Comparison of ENCODE assay signal across 9 cellular contexts in the genomic region with DNA sequence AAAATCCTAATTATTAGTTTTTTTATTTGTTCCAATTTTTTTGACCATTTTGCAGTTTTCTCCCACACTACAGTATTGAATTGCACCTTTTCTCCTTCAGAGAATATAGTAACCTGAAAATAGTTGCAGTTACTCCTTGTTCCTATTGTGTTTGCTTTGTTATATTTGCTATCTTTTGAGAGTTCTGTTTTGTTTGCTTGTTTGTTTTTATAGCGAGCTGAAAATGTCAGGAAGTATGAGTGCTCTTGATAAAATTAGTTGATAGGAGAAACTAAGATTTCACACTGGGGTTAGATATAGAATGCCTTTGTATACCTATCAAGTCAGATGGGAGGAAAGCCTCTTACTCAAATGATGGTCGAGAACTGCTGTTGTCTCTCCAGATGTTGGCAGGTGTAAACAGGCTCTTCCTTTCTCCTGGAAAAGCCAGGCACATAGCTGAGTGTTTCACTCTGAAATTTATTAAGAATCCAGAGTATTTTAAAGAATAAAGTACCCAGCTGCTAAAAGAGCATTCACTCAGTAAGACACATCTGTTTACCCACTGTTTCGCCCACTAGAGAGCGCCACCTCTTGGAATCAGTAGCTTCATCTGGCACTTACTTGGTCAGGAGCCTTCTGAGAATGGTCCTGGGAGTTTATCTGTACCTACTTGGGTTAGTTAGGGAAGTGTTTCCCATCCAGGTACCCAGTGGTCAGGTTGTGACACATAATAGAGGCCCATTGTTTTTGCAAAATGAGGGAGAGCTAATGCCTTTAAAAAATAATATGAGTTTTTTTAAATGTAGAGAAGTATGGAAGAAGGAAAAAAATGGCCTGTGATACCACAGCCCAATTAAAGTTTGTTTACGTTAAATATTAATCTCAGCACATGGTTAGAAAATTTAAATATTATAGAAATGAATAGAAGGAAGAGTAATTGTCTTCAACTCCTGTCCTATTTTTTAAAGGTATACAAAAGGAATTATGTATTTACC. TPM values are rescaled to one million over a fixed set of nuclear protein-coding genes. Genes with fewer than 3 reads are reported as not detected.
DNase-seq lines count a peak whose midpoint lies in the region; ATAC-seq, FAIRE-seq and TF ChIP-seq lines count a peak whose summit lies in the region.
"Had no signal": no experiment of that assay in that cellular context is flagged by ENCODE, and none has a peak within 500 bp of the region (broad histone marks: within the 10 kb centered on the region; RNA-seq: fewer than 3 reads in every experiment).

No MANE protein-coding gene starts in this region.

- H3K36me3 Mint-ChIP-seq in nephron (ENCODE audit: low read depth): peaks cover 35% of the 10 kb centered on the region
- peaks cover 27 to 47% (median 32%) of the 10 kb centered on the region in 3 donors for H3K36me3 Mint-ChIP-seq in immature natural killer cell

- DNase-seq in AG20443 (ENCODE audit: low spot score): peak; percentile 45
- peak; percentile 5 for DNase-seq in NCI-H1694 treated with DMSO at 0.1 percent for 48 hours (lab: John Stamatoyannopoulos, UW)
- DNase-seq in bronchial epithelial cell (ENCODE audit: low read depth): peak; percentile 59
- DNase-seq in immature natural killer cell: no peak

- H3K27me3 Mint-ChIP-seq in nephron (ENCODE audit: low read depth) (no peaks in the 10 kb centered on the region), immature natural killer cell (ENCODE audit: low read depth in 3 of 3) (peaks cover 0 to 3% (median 0%) of the 10 kb centered on the region in 3 donors)

- H3K4me3 ChIP-seq in bronchial epithelial cell (ENCODE audit: low read depth, low read length): no peak overlapping the region
- H3K4me3 ChIP-seq: SJSA1 had no signal

- TF ChIP-seq CTCF in GM12872 (IDR thresholded peaks at IDR 0.05; ENCODE audit: insufficient read depth, low read depth, low read length) (peak; percentile 81), bronchial epithelial cell (IDR thresholded peaks at IDR 0.05; ENCODE audit: insufficient read depth, low read length, severe bottlenecking) (peak; percentile 73), nephron (IDR thresholded peaks at IDR 0.05; ENCODE audit: unreplicated experiment in 3 of 3) (peak in 2 of 3 experiments; percentile 34 to 44)

- ATAC-seq in HG02610 (IDR thresholded peaks at IDR 0.05; ENCODE audit: unreplicated experiment): peak; percentile 73
- no peak for ATAC-seq in HG02840 (IDR thresholded peaks at IDR 0.05; ENCODE audit: low FRiP score, unreplicated experiment)

- H3K27me3 ChIP-seq in bronchial epithelial cell (ENCODE audit: control insufficient read depth, insufficient read depth, low read length): no peaks in the 10 kb centered on the region
- H3K27me3 ChIP-seq: SJSA1 had no signal

- peaks cover 9% of the 10 kb centered on the region for H3K36me3 ChIP-seq in bronchial epithelial cell (ENCODE audit: control insufficient read depth, insufficient read depth, low read length)

- no peak overlapping the region for H3K27ac Mint-ChIP-seq in nephron
- H3K27ac Mint-ChIP-seq in immature natural killer cell: peak overlapping the region in 2 of 6 donors; percentile 34 to 54

- no peak overlapping the region for H3K4me3 Mint-ChIP-seq in nephron
- H3K4me3 Mint-ChIP-seq in immature natural killer cell: no peak overlapping the region

- no peaks in the 10 kb centered on the region for H3K9me3 Mint-ChIP-seq in nephron
- no peaks in the 10 kb centered on the region for H3K9me3 Mint-ChIP-seq in immature natural killer cell

- H3K4me1 Mint-ChIP-seq in nephron (peaks cover 5% of the 10 kb centered on the region), immature natural killer cell (no peaks in the 10 kb centered on the region)

- FAIRE-seq in bronchial epithelial cell (lab: Jason Lieb, UNC): no peak

RNA-seq across cellular contexts. Expression of a gene that starts 11.2 kb away (rescaled TPM):
- 3.4 and 5.6 TPM in 2 replicates for total RNA-seq in bronchial epithelial cell
- 10 to 100 TPM; 30.6 to 44.8 (median 35.9) TPM for polyA plus RNA-seq in immature natural killer cell

RNA-seq across cellular contexts. Expression of a gene that starts 14.1 kb away (rescaled TPM):
- total RNA-seq in bronchial epithelial cell: not detected in 2 replicates
- polyA plus RNA-seq in immature natural killer cell: not detected

RNA-seq across cellular contexts. Expression of a gene that starts 51.1 kb away (rescaled TPM):
- total RNA-seq in bronchial epithelial cell: 1.3 and 3.1 TPM in 2 replicates
- not detected for polyA plus RNA-seq in immature natural killer cell

Comparison
In these comparisons a context has a peak if more than half of its experiments do, and no peak if none do; other contexts are left out.
1. DNase-seq: peak in AG20443 (single experiment), NCI-H1694 treated with DMSO at 0.1 percent for 48 hours (single experiment) and bronchial epithelial cell (single experiment); none in immature natural killer cell (0 of 3).
2. Peak in every context shown above with its lines, with median percentiles within 50 percentile points of each other: CTCF ChIP-seq.